Comparison of ENCODE assay signal across 8 cellular contexts in genomic region chr14:28754209-28754985, GRCh38. TPM values are rescaled to one million over a fixed set of nuclear protein-coding genes. Genes with fewer than 3 reads are reported as not detected.
DNase-seq lines count a peak whose midpoint lies in the region; ATAC-seq and TF ChIP-seq lines count a peak whose summit lies in the region.

No MANE protein-coding gene starts in this region.

- intact Hi-C loops in PC-9 (cut with micrococcal nuclease; ENCODE audit: unreplicated experiment) = loop anchor here (5.0 kb wide), 3 partner anchors 92 to 1688 kb away; no protein-coding TSS in a partner anchor
- intact Hi-C loops in esophagus squamous epithelium (cut with DNase I) = loop anchor here (10.0 kb wide), 1 partner anchor 780 kb away; no protein-coding TSS in a partner anchor
- intact Hi-C loops in gastrocnemius medialis (cut with DNase I; ENCODE audit: low total_unique reads) = loop anchor here (5.0 kb wide), 1 partner anchor 1458 kb away; no protein-coding TSS in a partner anchor

- DNase-seq in GM04504 (ENCODE audit: low read depth) (peak; percentile 19), PC-9 (peak in 1 of 2 experiments; percentile 20), esophagus squamous epithelium (lab: John Stamatoyannopoulos, UW) (no peak), retinal pigment epithelial cell (ENCODE audit: low read depth) (no peak), T-helper 9 cell (no peak), gastrocnemius medialis (no peak)
- no peak for DNase-seq in activated effector memory CD4-positive, alpha-beta T cell treated with anti-CD3 and anti-CD28 coated beads, Interleukin-2, amount 50 U/mL, for 16 hours

- H3K27me3 ChIP-seq in PC-9 (ENCODE audit: insufficient read depth, low read depth) = no peaks in the 10 kb centered on the region
- peaks cover 0 to 87% (median 35%) of the 10 kb centered on the region in 4 donors for H3K27me3 ChIP-seq in esophagus squamous epithelium
- peaks cover 50 to 59% (median 53%) of the 10 kb centered on the region in 3 donors for H3K27me3 ChIP-seq in gastrocnemius medialis

- H3F3A ChIP-seq in PC-9 (ENCODE audit: insufficient read depth, low read depth) = no peaks in the 10 kb centered on the region

- no peak overlapping the region for H3K4me3 ChIP-seq in PC-9
- H3K4me3 ChIP-seq in esophagus squamous epithelium = no peak overlapping the region
- H3K4me3 ChIP-seq in retinal pigment epithelial cell (ENCODE audit: low read length) = no peak overlapping the region
- no peak overlapping the region for H3K4me3 ChIP-seq in gastrocnemius medialis

- no peaks in the 10 kb centered on the region for H3K4me1 ChIP-seq in PC-9 (replicated peaks; ENCODE audit: insufficient read depth)
- H3K4me1 ChIP-seq in esophagus squamous epithelium = peaks cover 0 to 11% (median 1%) of the 10 kb centered on the region in 3 donors
- H3K4me1 ChIP-seq in gastrocnemius medialis = no peaks in the 10 kb centered on the region

- no peaks in the 10 kb centered on the region for H3K9me2 ChIP-seq in PC-9 (ENCODE audit: insufficient read depth)

- CTCF ChIA-PET in PC-9 (lab: Charles Lee) = interaction anchor here (0.5 kb wide), 1 partner anchor 18 kb away, joined by 3 read pairs; no protein-coding TSS in a partner anchor

- no peak overlapping the region for H3K4me2 ChIP-seq in PC-9

- no peaks in the 10 kb centered on the region for H3K79me2 ChIP-seq in PC-9 (ENCODE audit: low read depth)

- TF ChIP-seq POLR2A in esophagus squamous epithelium (IDR thresholded peaks at IDR 0.05) (no peak), gastrocnemius medialis (IDR thresholded peaks at IDR 0.05) (no peak)

- in situ Hi-C loops in gastrocnemius medialis (cut with MboI; ENCODE audit: low sequenced_read_pairs in 4 of 4) = loop anchor here in 2 of 4 donors (25.0 kb wide), 2 partner anchors 783 to 1458 kb away; no protein-coding TSS in a partner anchor

- H3K27ac ChIP-seq in PC-9 (no peak overlapping the region), esophagus squamous epithelium (no peak overlapping the region), gastrocnemius medialis (no peak overlapping the region)

- no peak overlapping the region for H2AFZ ChIP-seq in PC-9

- peak; percentile 75 for TF ChIP-seq CTCF in PC-9 (conservative IDR thresholded peaks at IDR 0.05)
- peak in 5 of 6 experiments; percentile 34 to 66 (median 48) for TF ChIP-seq CTCF in esophagus squamous epithelium (IDR thresholded peaks at IDR 0.05)
- peak; percentile 82 for TF ChIP-seq CTCF in retinal pigment epithelial cell (conservative IDR thresholded peaks at IDR 0.05; ENCODE audit: low read depth, low read length)
- peak in 2 of 5 experiments; percentile 42 to 63 for TF ChIP-seq CTCF in gastrocnemius medialis (IDR thresholded peaks at IDR 0.05 in 4 of 5, conservative IDR thresholded peaks at IDR 0.05 in 1 of 5)

- H3K36me3 ChIP-seq in PC-9 (ENCODE audit: low read depth) = no peaks in the 10 kb centered on the region
- H3K36me3 ChIP-seq in esophagus squamous epithelium = no peaks in the 10 kb centered on the region
- no peaks in the 10 kb centered on the region for H3K36me3 ChIP-seq in gastrocnemius medialis

- no TSS peak for BruUV-seq in PC-9 (replicated peaks; lab: Mats Ljungman, UMichigan)

- POLR2A ChIA-PET in PC-9 (lab: Charles Lee; ENCODE audit: unreplicated experiment) = no interaction called here

- H4K20me1 ChIP-seq in PC-9 (ENCODE audit: insufficient read depth) = no peaks in the 10 kb centered on the region

- ATAC-seq in HG02870 (IDR thresholded peaks at IDR 0.05; ENCODE audit: unreplicated experiment) = peak; percentile 56
- ATAC-seq in gastrocnemius medialis = no peak

- H3K9me3 ChIP-seq in PC-9 (ENCODE audit: insufficient read depth, low read depth) (no peaks in the 10 kb centered on the region), esophagus squamous epithelium (no peaks in the 10 kb centered on the region), gastrocnemius medialis (no peaks in the 10 kb centered on the region)

- 9 to 13% methylated on average over 9 of the region's 9 CpGs for WGBS in esophagus squamous epithelium, 2 donors

RNA-seq across cellular contexts. Expression of gene FOXG1, which starts 12.2 kb away (rescaled TPM):
- not detected in 2 replicates for total RNA-seq in PC-9 (2021)
- total RNA-seq in esophagus squamous epithelium = under 1 TPM in 1 of 4 donors, not detected in 3; 0.38 TPM
- total RNA-seq in gastrocnemius medialis = not detected
